1 cellular context compared by ENCODE assay signal in the genomic region with DNA sequence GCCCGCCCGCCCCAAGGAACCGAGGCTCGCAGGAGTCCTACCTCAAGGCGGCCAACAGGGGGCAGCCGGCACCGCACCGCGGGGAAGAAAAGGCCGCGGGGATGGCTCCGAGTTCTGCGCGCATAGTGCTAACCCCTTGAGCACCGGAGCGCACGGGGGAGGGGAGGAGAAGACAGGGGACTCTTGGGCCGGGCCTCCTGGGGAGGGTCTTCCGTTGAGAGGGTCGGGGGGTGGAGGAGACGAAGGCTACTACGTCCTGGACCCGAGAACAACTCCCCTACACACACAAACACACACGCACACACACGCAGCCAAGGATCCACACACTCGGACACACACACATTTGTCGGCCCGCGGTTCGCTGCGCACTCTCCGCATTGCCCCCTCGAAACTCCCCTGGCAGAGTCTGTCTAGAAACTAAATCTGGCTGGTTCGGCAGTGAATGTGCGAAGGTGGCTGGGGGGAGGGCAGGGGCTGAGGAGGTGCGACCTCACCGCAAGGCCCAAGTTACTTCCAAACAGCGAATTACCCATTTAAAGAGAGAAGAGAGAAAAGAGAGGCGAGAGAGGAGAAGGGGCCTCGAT.
TF ChIP-seq lines count a peak whose summit lies in the region.

No MANE protein-coding gene starts in this region.

TF ChIP-seq in K562, 482 proteins besides CTCF, POLR2A, EP300 and RAD21 (continued from another document):
- TF ChIP-seq, protein P1, sequence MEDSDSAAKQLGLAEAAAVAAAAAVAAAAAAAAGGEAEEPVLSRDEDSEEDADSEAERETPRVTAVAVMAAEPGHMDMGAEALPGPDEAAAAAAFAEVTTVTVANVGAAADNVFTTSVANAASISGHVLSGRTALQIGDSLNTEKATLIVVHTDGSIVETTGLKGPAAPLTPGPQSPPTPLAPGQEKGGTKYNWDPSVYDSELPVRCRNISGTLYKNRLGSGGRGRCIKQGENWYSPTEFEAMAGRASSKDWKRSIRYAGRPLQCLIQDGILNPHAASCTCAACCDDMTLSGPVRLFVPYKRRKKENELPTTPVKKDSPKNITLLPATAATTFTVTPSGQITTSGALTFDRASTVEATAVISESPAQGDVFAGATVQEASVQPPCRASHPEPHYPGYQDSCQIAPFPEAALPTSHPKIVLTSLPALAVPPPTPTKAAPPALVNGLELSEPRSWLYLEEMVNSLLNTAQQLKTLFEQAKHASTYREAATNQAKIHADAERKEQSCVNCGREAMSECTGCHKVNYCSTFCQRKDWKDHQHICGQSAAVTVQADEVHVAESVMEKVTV (CRISPR knock-in tag; IDR thresholded peaks at IDR 0.05): no peak
- TF ChIP-seq EWSR1 (IDR thresholded peaks at IDR 0.05; ENCODE audit: borderline replicate concordance, low read depth, partially characterized antibody): no peak
- TF ChIP-seq, protein P2, sequence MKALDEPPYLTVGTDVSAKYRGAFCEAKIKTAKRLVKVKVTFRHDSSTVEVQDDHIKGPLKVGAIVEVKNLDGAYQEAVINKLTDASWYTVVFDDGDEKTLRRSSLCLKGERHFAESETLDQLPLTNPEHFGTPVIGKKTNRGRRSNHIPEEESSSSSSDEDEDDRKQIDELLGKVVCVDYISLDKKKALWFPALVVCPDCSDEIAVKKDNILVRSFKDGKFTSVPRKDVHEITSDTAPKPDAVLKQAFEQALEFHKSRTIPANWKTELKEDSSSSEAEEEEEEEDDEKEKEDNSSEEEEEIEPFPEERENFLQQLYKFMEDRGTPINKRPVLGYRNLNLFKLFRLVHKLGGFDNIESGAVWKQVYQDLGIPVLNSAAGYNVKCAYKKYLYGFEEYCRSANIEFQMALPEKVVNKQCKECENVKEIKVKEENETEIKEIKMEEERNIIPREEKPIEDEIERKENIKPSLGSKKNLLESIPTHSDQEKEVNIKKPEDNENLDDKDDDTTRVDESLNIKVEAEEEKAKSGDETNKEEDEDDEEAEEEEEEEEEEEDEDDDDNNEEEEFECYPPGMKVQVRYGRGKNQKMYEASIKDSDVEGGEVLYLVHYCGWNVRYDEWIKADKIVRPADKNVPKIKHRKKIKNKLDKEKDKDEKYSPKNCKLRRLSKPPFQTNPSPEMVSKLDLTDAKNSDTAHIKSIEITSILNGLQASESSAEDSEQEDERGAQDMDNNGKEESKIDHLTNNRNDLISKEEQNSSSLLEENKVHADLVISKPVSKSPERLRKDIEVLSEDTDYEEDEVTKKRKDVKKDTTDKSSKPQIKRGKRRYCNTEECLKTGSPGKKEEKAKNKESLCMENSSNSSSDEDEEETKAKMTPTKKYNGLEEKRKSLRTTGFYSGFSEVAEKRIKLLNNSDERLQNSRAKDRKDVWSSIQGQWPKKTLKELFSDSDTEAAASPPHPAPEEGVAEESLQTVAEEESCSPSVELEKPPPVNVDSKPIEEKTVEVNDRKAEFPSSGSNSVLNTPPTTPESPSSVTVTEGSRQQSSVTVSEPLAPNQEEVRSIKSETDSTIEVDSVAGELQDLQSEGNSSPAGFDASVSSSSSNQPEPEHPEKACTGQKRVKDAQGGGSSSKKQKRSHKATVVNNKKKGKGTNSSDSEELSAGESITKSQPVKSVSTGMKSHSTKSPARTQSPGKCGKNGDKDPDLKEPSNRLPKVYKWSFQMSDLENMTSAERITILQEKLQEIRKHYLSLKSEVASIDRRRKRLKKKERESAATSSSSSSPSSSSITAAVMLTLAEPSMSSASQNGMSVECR (CRISPR knock-in tag; IDR thresholded peaks at IDR 0.05): no peak
- no peak for TF ChIP-seq STAT5B (CRISPR knock-in tag; IDR thresholded peaks at IDR 0.05)
- no peak for TF ChIP-seq RFX7 (CRISPR knock-in tag; IDR thresholded peaks at IDR 0.05)
- TF ChIP-seq EP400 (IDR thresholded peaks at IDR 0.05): no peak
- TF ChIP-seq DIDO1 (tag; IDR thresholded peaks at IDR 0.05; ENCODE audit: low read depth): no peak
- no peak for TF ChIP-seq SNRNP70 (optimal IDR thresholded peaks at IDR 0.05; ENCODE audit: low read depth, low read length)
- TF ChIP-seq HNRNPLL (IDR thresholded peaks at IDR 0.05; ENCODE audit: low read depth, low read length, poor library complexity, severe bottlenecking): no peak
- no peak for TF ChIP-seq GABPB2 (CRISPR knock-in tag; conservative IDR thresholded peaks at IDR 0.05)
- TF ChIP-seq TCF7L2 (IDR thresholded peaks at IDR 0.05; ENCODE audit: low read depth, low read length): no peak
- TF ChIP-seq, protein P3, sequence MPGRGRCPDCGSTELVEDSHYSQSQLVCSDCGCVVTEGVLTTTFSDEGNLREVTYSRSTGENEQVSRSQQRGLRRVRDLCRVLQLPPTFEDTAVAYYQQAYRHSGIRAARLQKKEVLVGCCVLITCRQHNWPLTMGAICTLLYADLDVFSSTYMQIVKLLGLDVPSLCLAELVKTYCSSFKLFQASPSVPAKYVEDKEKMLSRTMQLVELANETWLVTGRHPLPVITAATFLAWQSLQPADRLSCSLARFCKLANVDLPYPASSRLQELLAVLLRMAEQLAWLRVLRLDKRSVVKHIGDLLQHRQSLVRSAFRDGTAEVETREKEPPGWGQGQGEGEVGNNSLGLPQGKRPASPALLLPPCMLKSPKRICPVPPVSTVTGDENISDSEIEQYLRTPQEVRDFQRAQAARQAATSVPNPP (IDR thresholded peaks at IDR 0.05; ENCODE audit: borderline replicate concordance, insufficient read depth, insufficient read length): no peak
- TF ChIP-seq, protein P4, sequence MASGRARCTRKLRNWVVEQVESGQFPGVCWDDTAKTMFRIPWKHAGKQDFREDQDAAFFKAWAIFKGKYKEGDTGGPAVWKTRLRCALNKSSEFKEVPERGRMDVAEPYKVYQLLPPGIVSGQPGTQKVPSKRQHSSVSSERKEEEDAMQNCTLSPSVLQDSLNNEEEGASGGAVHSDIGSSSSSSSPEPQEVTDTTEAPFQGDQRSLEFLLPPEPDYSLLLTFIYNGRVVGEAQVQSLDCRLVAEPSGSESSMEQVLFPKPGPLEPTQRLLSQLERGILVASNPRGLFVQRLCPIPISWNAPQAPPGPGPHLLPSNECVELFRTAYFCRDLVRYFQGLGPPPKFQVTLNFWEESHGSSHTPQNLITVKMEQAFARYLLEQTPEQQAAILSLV (tag; IDR thresholded peaks at IDR 0.05): no peak
- no peak for TF ChIP-seq PTBP1 (IDR thresholded peaks at IDR 0.05; ENCODE audit: low read depth, low read length)
